In genomic region chr7:103765891-103766290, GRCh38 we compare ENCODE assay signal across 18 cellular contexts.
"Had no signal": no experiment of that assay in that cellular context is flagged by ENCODE, and none has a peak within 500 bp of the region (broad histone marks: within the 10 kb centered on the region; RNA-seq: fewer than 3 reads in every experiment).

No MANE protein-coding gene starts in this region.

- H3K4me3 Mint-ChIP-seq: activated CD4-positive, alpha-beta T cell treated with anti-CD3 and anti-CD28 coated beads, Interleukin-2, amount 10 ng/mL, durations not matched to agents 7 days and 5 days; activated naive CD8-positive, alpha-beta T cell treated with anti-CD3 and anti-CD28 coated beads, Interleukin-2, amount 10 ng/mL, durations not matched to agents 7 days and 5 days; brain; nephron progenitor cell had no signal

- DNase-seq: activated CD4-positive, alpha-beta T cell treated with anti-CD3 and anti-CD28 coated beads, Interleukin-2, amount 10 ng/mL, durations not matched to agents 7 days and 5 days; activated CD8-positive, alpha-beta memory T cell treated with anti-CD3 and anti-CD28 coated beads for 24 hours; activated gamma-delta T cell treated with Interleukin-2 at 50 U/mL for 16 hours; activated naive CD8-positive, alpha-beta T cell treated with anti-CD3 and anti-CD28 coated beads, Interleukin-2, amount 10 ng/mL, durations not matched to agents 7 days and 5 days; central memory CD4-positive, alpha-beta T cell; cortex of kidney; effector CD8-positive, alpha-beta T cell; foreskin fibroblast; hypothalamus; nephron progenitor cell; sigmoid colon; stimulated activated CD4-positive, alpha-beta T cell treated with anti-CD3 and anti-CD28 coated beads, Interleukin-1b, Interleukin-23, amount 100 ng/mL, for 48 hours; stomach; testis; upper lobe of left lung had no signal

- H3K4me1 ChIP-seq: prostate gland, sigmoid colon, stomach, testis, upper lobe of left lung had no signal

- H3K9me3 Mint-ChIP-seq: activated CD4-positive, alpha-beta T cell treated with anti-CD3 and anti-CD28 coated beads, Interleukin-2, amount 10 ng/mL, durations not matched to agents 7 days and 5 days; activated naive CD8-positive, alpha-beta T cell treated with anti-CD3 and anti-CD28 coated beads, Interleukin-2, amount 10 ng/mL, durations not matched to agents 7 days and 5 days; brain; nephron progenitor cell had no signal

- H3K36me3 Mint-ChIP-seq: activated naive CD8-positive, alpha-beta T cell treated with anti-CD3 and anti-CD28 coated beads, Interleukin-2, amount 10 ng/mL, durations not matched to agents 7 days and 5 days; brain had no signal

- H3K27ac ChIP-seq: prostate gland, sigmoid colon, stomach, testis, upper lobe of left lung had no signal

- H3K27me3 Mint-ChIP-seq: activated naive CD8-positive, alpha-beta T cell treated with anti-CD3 and anti-CD28 coated beads, Interleukin-2, amount 10 ng/mL, durations not matched to agents 7 days and 5 days; brain had no signal

- H3K36me3 ChIP-seq: prostate gland, sigmoid colon, stomach, upper lobe of left lung had no signal

- H3K27ac Mint-ChIP-seq: activated CD4-positive, alpha-beta T cell treated with anti-CD3 and anti-CD28 coated beads, Interleukin-2, amount 10 ng/mL, durations not matched to agents 7 days and 5 days; activated naive CD8-positive, alpha-beta T cell treated with anti-CD3 and anti-CD28 coated beads, Interleukin-2, amount 10 ng/mL, durations not matched to agents 7 days and 5 days; nephron progenitor cell had no signal

- H3K9me3 ChIP-seq: prostate gland, sigmoid colon, stomach, testis, upper lobe of left lung had no signal

- H3K27me3 ChIP-seq: sigmoid colon, stomach, testis, upper lobe of left lung had no signal

- FAIRE-seq: TTC549 had no signal

- H3K4me3 ChIP-seq: prostate gland, sigmoid colon, stomach, testis, upper lobe of left lung had no signal

- H3K4me1 Mint-ChIP-seq: activated CD4-positive, alpha-beta T cell treated with anti-CD3 and anti-CD28 coated beads, Interleukin-2, amount 10 ng/mL, durations not matched to agents 7 days and 5 days; activated naive CD8-positive, alpha-beta T cell treated with anti-CD3 and anti-CD28 coated beads, Interleukin-2, amount 10 ng/mL, durations not matched to agents 7 days and 5 days had no signal
